22 cellular contexts compared by ENCODE assay signal in the genomic region with DNA sequence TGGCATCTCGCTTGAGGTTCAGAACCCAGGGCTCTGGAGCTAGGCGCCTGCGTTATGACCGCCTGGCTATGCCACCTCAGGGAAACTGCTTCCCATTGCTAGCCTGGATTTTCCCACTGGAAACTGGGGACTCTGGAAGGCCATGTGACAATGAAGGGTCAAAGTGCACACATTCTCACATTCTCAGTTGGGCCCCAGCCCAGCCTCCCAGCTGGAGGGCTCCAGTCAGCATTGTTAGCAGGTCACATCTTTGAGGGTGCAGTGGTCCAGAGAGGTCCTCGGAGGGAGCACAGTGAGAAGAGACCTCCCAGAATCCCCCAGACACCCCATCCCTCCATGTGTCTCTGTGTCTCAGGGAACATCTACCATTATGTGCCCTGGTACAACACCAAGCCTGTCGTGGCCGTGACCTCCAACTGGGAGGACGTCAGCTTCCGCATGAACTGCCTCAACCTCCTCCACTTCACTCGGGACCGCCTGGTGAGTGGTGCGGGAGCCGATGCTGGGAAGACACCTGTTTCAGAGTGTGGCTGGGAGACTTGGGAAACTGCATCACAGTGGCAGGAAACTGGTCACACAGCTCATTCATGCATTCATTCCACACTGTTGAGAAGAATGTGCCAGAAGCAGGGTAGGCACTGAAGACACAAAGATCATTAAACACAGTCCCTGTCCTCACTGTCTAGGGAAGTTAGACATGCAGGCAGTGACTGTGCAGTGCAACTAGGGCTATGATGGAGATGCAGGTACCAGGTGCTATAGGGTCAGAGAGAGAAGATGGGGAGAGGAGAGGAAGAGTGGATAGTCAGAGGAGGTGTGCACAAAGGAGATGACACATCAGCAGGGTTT. TPM values are rescaled to one million over a fixed set of nuclear protein-coding genes. Genes with fewer than 3 reads are reported as not detected.
"Had no signal": no experiment of that assay in that cellular context is flagged by ENCODE, and none has a peak within 500 bp of the region (broad histone marks: within the 10 kb centered on the region; RNA-seq: fewer than 3 reads in every experiment).

No MANE protein-coding gene starts in this region.

- H2AFZ ChIP-seq: neural progenitor cell had no signal

- H3K4me1 ChIP-seq: uterus had no signal

- ATAC-seq: body of pancreas, mucosa of descending colon had no signal

- H3K27ac Mint-ChIP-seq: activated naive CD8-positive, alpha-beta T cell treated with anti-CD3 and anti-CD28 coated beads, Interleukin-2, amount 10 ng/mL, durations not matched to agents 7 days and 5 days; naive B cell had no signal

- H3K9ac ChIP-seq: neural progenitor cell had no signal

- H3K36me3 ChIP-seq: neural progenitor cell, ovary, thyroid gland, uterus, WERI-Rb-1 had no signal

- H3K4me1 Mint-ChIP-seq: activated naive CD8-positive, alpha-beta T cell treated with anti-CD3 and anti-CD28 coated beads, Interleukin-2, amount 10 ng/mL, durations not matched to agents 7 days and 5 days; naive B cell had no signal

- DNase-seq: activated CD4-positive, alpha-beta T cell treated with anti-CD3 and anti-CD28 coated beads for 1 hour; activated CD4-positive, alpha-beta T cell treated with anti-CD3 and anti-CD28 coated beads, Interleukin-2, amount 50 U/mL, for 4 hours; activated naive CD4-positive, alpha-beta T cell; activated naive CD8-positive, alpha-beta T cell treated with anti-CD3 and anti-CD28 coated beads, Interleukin-2, amount 10 ng/mL, durations not matched to agents 7 days and 5 days; activated T-cell treated with anti-CD3 and anti-CD28 coated beads for 4 hours; foreskin melanocyte; mesenchymal stem cell; naive B cell; stimulated activated CD8-positive, alpha-beta memory T cell treated with anti-CD3 and anti-CD28 coated beads, Interleukin-4, amount 100 ng/mL, for 48 hours; stimulated activated naive CD4-positive, alpha-beta T cell; SW 1271; thyroid gland; uterus; WERI-Rb-1 had no signal

- H3K4me3 Mint-ChIP-seq: activated naive CD8-positive, alpha-beta T cell treated with anti-CD3 and anti-CD28 coated beads, Interleukin-2, amount 10 ng/mL, durations not matched to agents 7 days and 5 days; naive B cell; neural progenitor cell had no signal

- H3K27me3 ChIP-seq: body of pancreas, neural progenitor cell, ovary, thyroid gland, uterus had no signal

- H3K4me3 ChIP-seq: body of pancreas, mucosa of descending colon, neural progenitor cell, ovary, thyroid gland, uterus had no signal

- H3K9me3 ChIP-seq: body of pancreas, mucosa of descending colon, ovary, thyroid gland, uterus had no signal

- H3K36me3 Mint-ChIP-seq: activated naive CD8-positive, alpha-beta T cell treated with anti-CD3 and anti-CD28 coated beads, Interleukin-2, amount 10 ng/mL, durations not matched to agents 7 days and 5 days; naive B cell; neural progenitor cell had no signal

- H3K9me3 Mint-ChIP-seq: activated naive CD8-positive, alpha-beta T cell treated with anti-CD3 and anti-CD28 coated beads, Interleukin-2, amount 10 ng/mL, durations not matched to agents 7 days and 5 days; neural progenitor cell had no signal

- H3K4me2 ChIP-seq: neural progenitor cell had no signal

- H3K27ac ChIP-seq: body of pancreas, neural progenitor cell, ovary, thyroid gland, uterus, WERI-Rb-1 had no signal

RNA-seq across cellular contexts. Expression of gene FER1L5, which starts 41.6 kb away (rescaled TPM):
- total RNA-seq: activated CD8-positive, alpha-beta memory T cell treated with anti-CD3 and anti-CD28 coated beads for 36 hours; activated naive CD8-positive, alpha-beta T cell treated with anti-CD3 and anti-CD28 coated beads, Interleukin-2, amount 10 ng/mL, durations not matched to agents 7 days and 5 days; kidney epithelial cell; lower leg skin; T-helper 2 cell treated with Interferon-gamma antibody and Interleukin-4, amounts not matched to agents 100 ng/mL and 5 ng/mL, for 36 hours had no signal
